ENCODE assay signal across 8 cellular contexts in genomic region chr19:7681336-7682174, GRCh38. TPM values are rescaled to one million over a fixed set of nuclear protein-coding genes. Genes with fewer than 3 reads are reported as not detected.
DNase-seq lines count a peak whose midpoint lies in the region; ATAC-seq and TF ChIP-seq lines count a peak whose summit lies in the region.

No MANE protein-coding gene starts in this region.

- peak; percentile 76 for ATAC-seq in aorta (ENCODE audit: low FRiP score)
- ATAC-seq in GM21526 (IDR thresholded peaks at IDR 0.05; ENCODE audit: low FRiP score, unreplicated experiment): no peak

- H3K9ac ChIP-seq in KMS-11: peak overlapping the region; percentile 70; the same call in 1 of the 2 replicates

- H3K4me1 ChIP-seq in KMS-11 (ENCODE audit: low read depth, poor library complexity, severe bottlenecking) (no peaks in the 10 kb centered on the region), aorta (ENCODE audit: control insufficient read depth in 1 of 2, insufficient read depth in 2 of 2, low read length in 2 of 2) (no peaks in the 10 kb centered on the region)

- H3K27me3 ChIP-seq in KMS-11 (ENCODE audit: insufficient read depth, low read depth) (peaks cover 19% of the 10 kb centered on the region), aorta (ENCODE audit: control insufficient read depth in 1 of 2, insufficient read depth in 2 of 2, low read length in 1 of 2) (no peaks in the 10 kb centered on the region)

- no peaks in the 10 kb centered on the region for H4K20me1 ChIP-seq in KMS-11 (ENCODE audit: insufficient read depth)

- peak overlapping the region; percentile 93; the same call in 1 of the 2 replicates for H2AFZ ChIP-seq in KMS-11 (ENCODE audit: low read depth)

- TF ChIP-seq CTCF in GM12865 (IDR thresholded peaks at IDR 0.05; ENCODE audit: insufficient read depth, low read depth, low read length, missing control alignments) (peak; percentile 72), KMS-11 (conservative IDR thresholded peaks at IDR 0.05; ENCODE audit: low read depth, low read length) (no peak)

- WGBS in aorta, 2 donors: 3% methylated on average over 41 to 43 of the region's 43 CpGs

- H3K4me3 ChIP-seq in GM12865 (ENCODE audit: low read depth, low read length) (peak overlapping the region; percentile 78), KMS-11 (IDR thresholded peaks at IDR 0.05; ENCODE audit: insufficient read depth, low read depth, low read length) (no peak overlapping the region), aorta (ENCODE audit: low read length in 2 of 2) (peak overlapping the region; percentile 82 to 95)

- no peaks in the 10 kb centered on the region for H3K9me3 ChIP-seq in aorta (ENCODE audit: control insufficient read depth, low read length)

- peak overlapping the region; percentile 78 for H3K4me2 ChIP-seq in KMS-11

- no peaks in the 10 kb centered on the region for H3K36me3 ChIP-seq in KMS-11 (ENCODE audit: insufficient read depth)
- H3K36me3 ChIP-seq in aorta (ENCODE audit: control insufficient read depth in 1 of 2, insufficient read depth in 2 of 2, low read length in 1 of 2): no peaks in the 10 kb centered on the region

- H3K79me2 ChIP-seq in KMS-11 (ENCODE audit: insufficient read depth, low read depth): no peaks in the 10 kb centered on the region

- H3K27ac ChIP-seq in KMS-11 (no peak overlapping the region), aorta (ENCODE audit: low read depth in 1 of 2, low read length in 2 of 2) (no peak overlapping the region)

- intact Hi-C loops in aorta (cut with DNase I): loop anchor here (2.0 to 10.0 kb wide), 5 partner anchors 53 to 327 kb away; partner anchors contain the start of genes PET100 (in 1 of the 2) and XAB2 (in 1 of the 2)

- DNase-seq in GM12865 (ENCODE audit: low read depth): peak; percentile 95
- DNase-seq in T-helper 9 cell: peak; percentile 73
- peak; percentile 84 for DNase-seq in astrocyte of the hippocampus (ENCODE audit: low read depth, low spot score)
- DNase-seq in hypothalamus (lab: John Stamatoyannopoulos, UW): peak in 46 of 51 donors; percentile 4 to 72 (median 43)
- peak; percentile 87 for DNase-seq in retina
- DNase-seq in aorta: peak; percentile 88

RNA-seq across cellular contexts. Expression of gene TRAPPC5, which starts 0.9 kb away (rescaled TPM):
- 10 to 100 TPM; 54.0 to 60.1 TPM for total RNA-seq in aorta
- 10 to 100 TPM; 26.8 to 79.6 TPM for polyA plus RNA-seq in aorta

RNA-seq across cellular contexts. Expression of gene MCEMP1, which starts 4.7 kb away (rescaled TPM):
- 1 to 10 TPM in 1 of 2 donors, under 1 TPM in 1; 0.63 to 4.3 TPM for total RNA-seq in aorta
- 1 to 10 TPM in 1 of 2 donors, under 1 TPM in 1; 0.10 to 8.3 TPM for polyA plus RNA-seq in aorta

RNA-seq across cellular contexts. Expression of gene RETN, which starts 12.7 kb away (rescaled TPM):
- total RNA-seq in aorta: not detected
- 1 to 10 TPM in 1 of 2 donors, not detected in 1; 2.6 TPM for polyA plus RNA-seq in aorta

RNA-seq across cellular contexts. Expression of gene FCER2, which starts 20.4 kb away (rescaled TPM):
- total RNA-seq in aorta: 1 to 10 TPM in 1 of 2 donors, under 1 TPM in 1; 0.36 to 2.9 TPM
- not detected for polyA plus RNA-seq in aorta

RNA-seq across cellular contexts. Expression of gene STXBP2, which starts 44.6 kb away (rescaled TPM):
- 10 to 100 TPM; 30.3 to 35.4 TPM for total RNA-seq in aorta
- polyA plus RNA-seq in aorta: 10 to 100 TPM; 11.4 to 27.4 TPM

Comparison
In these comparisons a context has a peak if more than half of its experiments do, and no peak if none do; other contexts are left out.
1. DNase-seq: peak in every context shown above with its lines; median percentile 95 in GM12865; 88 in aorta; 87 in retina; 84 in astrocyte of the hippocampus; 73 in T-helper 9 cell; 43 in hypothalamus.